In the genomic region with DNA sequence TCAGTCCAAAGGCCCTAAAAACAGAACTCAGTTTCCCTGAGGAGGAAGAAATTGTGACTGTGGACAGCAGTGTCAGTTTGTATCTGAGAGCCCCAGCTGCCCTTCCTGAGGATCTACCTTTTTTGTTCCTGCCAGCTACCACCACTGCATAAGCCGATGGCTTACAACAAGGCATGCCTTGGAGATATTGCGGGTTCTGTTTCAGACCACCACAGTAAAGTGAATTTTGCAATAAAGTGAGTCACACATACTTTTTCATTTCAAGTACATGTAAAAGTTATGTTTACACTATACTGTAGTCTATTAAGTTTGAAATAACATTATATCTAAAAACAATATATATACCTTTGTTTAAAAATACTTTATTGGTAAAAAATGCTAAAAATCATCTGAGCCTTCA, we compare ENCODE assay signal across 10 cellular contexts.
"Had no signal": no experiment of that assay in that cellular context is flagged by ENCODE, and none has a peak within 500 bp of the region (broad histone marks: within the 10 kb centered on the region; RNA-seq: fewer than 3 reads in every experiment).

No MANE protein-coding gene starts in this region.

- DNase-seq: activated T-cell treated with anti-CD3 and anti-CD28 coated beads, Interleukin-2, amount 50 U/mL, for 1 hour; adrenal gland; heart left ventricle; left colon; ovary; stimulated activated CD4-positive, alpha-beta T cell treated with anti-CD3 and anti-CD28 coated beads, Interleukin-4, amount 100 ng/mL, for 24 hours; stimulated activated naive CD4-positive, alpha-beta T cell treated with Interleukin-2 at 50 U/mL for 16 hours had no signal

- ATAC-seq: activated naive CD4-positive, alpha-beta T cell treated with anti-CD3 and anti-CD28 coated beads, Interleukin-2, amount 50 U/mL, for 72 hours; activated T-helper 17 cell treated with anti-CD3 and anti-CD28 coated beads, Interleukin-2, amount 50 U/mL, for 72 hours; heart left ventricle; left colon; WTC11 had no signal
